In the genomic region with DNA sequence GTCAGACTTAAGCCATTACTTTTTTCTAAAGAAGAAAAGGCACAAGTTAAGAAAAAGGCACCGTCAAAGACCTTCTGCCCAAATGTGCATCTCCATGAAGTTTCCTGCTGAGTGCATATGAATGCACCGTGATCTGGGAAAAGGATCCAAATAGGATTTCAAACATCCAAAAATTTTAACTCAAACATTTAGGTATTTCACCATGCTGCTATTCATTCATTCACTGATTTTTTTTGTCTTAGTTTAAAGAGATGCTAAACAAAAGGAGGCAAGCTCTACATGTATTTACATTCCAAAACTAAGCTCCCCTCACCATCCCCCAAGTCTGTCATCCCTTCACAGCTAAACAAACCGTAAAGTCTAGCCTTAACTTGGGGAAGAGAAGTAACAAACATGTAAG, we compare ENCODE assay signal across 16 cellular contexts.
A peak's percentile ranks its signal among the peaks of the same experiment; 100 is the strongest.
DNase-seq lines count a peak whose midpoint lies in the region; ATAC-seq and TF ChIP-seq lines count a peak whose summit lies in the region.
"Had no signal": no experiment of that assay in that cellular context is flagged by ENCODE, and none has a peak within 500 bp of the region (broad histone marks: within the 10 kb centered on the region; RNA-seq: fewer than 3 reads in every experiment).

No MANE protein-coding gene starts in this region.

- peaks cover 6% of the 10 kb centered on the region for H3K27me3 Mint-ChIP-seq in GM23338 (ENCODE audit: insufficient read depth, low read depth, poor library complexity)
- no peaks in the 10 kb centered on the region; the same call in 1 of the 2 replicates for H3K27me3 Mint-ChIP-seq in WTC11 (ENCODE audit: low read depth)
- no peaks in the 10 kb centered on the region for H3K27me3 Mint-ChIP-seq in neural progenitor cell (ENCODE audit: insufficient read depth, low read depth)
- H3K27me3 Mint-ChIP-seq: CD4-positive, alpha-beta memory T cell had no signal

- H3K4me3 Mint-ChIP-seq in GM23338 (peak overlapping the region; percentile 57), WTC11 (peak overlapping the region; percentile 57), neural progenitor cell (peak overlapping the region; percentile 70)

- intact Hi-C loops in left cardiac atrium (cut with DNase I), result no loop called here

- peak overlapping the region; percentile 45 for H3K4me2 ChIP-seq in GM23338
- H3K4me2 ChIP-seq in neural progenitor cell, result peak overlapping the region; percentile 76
- H3K4me2 ChIP-seq: PC-9 had no signal

- TF ChIP-seq CTCF in GM23338 (conservative IDR thresholded peaks at IDR 0.05; ENCODE audit: low read depth in 2 of 2) (no peak), WTC11 (IDR thresholded peaks at IDR 0.05) (no peak), neural progenitor cell (IDR thresholded peaks at IDR 0.05) (no peak), omental fat pad (IDR thresholded peaks at IDR 0.05) (no peak)

- H3K4me1 ChIP-seq in GM23338 (ENCODE audit: insufficient read depth) (peaks cover 54% of the 10 kb centered on the region), iPS DF 6.9 (ENCODE audit: control insufficient read depth, insufficient read depth, low read length) (peaks cover 9% of the 10 kb centered on the region; the same call in 1 of the 2 replicates), neural progenitor cell (peaks cover 69% of the 10 kb centered on the region)
- H3K4me1 ChIP-seq: BE2C had no signal

- H3K9me3 Mint-ChIP-seq in GM23338, result peaks cover 17% of the 10 kb centered on the region
- H3K9me3 Mint-ChIP-seq in WTC11, result peaks cover 18% of the 10 kb centered on the region
- peaks cover 15% of the 10 kb centered on the region for H3K9me3 Mint-ChIP-seq in neural progenitor cell

- CTCF ChIA-PET in WTC11 (lab: Charles Lee), result interaction anchor here (1.0 kb wide), 1 partner anchor 43 kb away, joined by 4 read pairs; no protein-coding TSS in a partner anchor

- H3K9me3 ChIP-seq in iPS DF 6.9 (ENCODE audit: control insufficient read depth, insufficient read depth, low read length), result no peaks in the 10 kb centered on the region
- peaks cover 6% of the 10 kb centered on the region for H3K9me3 ChIP-seq in neural progenitor cell (ENCODE audit: low read depth)
- H3K9me3 ChIP-seq: BE2C had no signal

- H2AFZ ChIP-seq in GM23338 (no peak overlapping the region), neural progenitor cell (replicated peaks) (no peak overlapping the region)
- H2AFZ ChIP-seq: PC-9 had no signal

- H3K36me3 ChIP-seq in GM23338 (ENCODE audit: insufficient read depth), result no peaks in the 10 kb centered on the region
- H3K36me3 ChIP-seq in iPS DF 6.9 (ENCODE audit: control insufficient read depth, insufficient read depth, low read length), result no peaks in the 10 kb centered on the region
- no peaks in the 10 kb centered on the region for H3K36me3 ChIP-seq in neural progenitor cell
- H3K36me3 ChIP-seq: BE2C had no signal

- POLR2A ChIA-PET in WTC11 (lab: Charles Lee), result no interaction called here

- DNase-seq in GM23338 (ENCODE audit: low spot score) (peak; percentile 92), WTC11 (ENCODE audit: low spot score) (peak; percentile 16), iPS DF 6.9 (ENCODE audit: low read depth, low spot score) (peak; percentile 84), neural progenitor cell (ENCODE audit: low spot score) (peak; percentile 72), left cardiac atrium (no peak), substantia nigra (lab: John Stamatoyannopoulos, UW) (no peak), omental fat pad (ENCODE audit: low spot score) (no peak), NAMALWA (ENCODE audit: low spot score) (no peak)
- DNase-seq: ACHN; BE2C; CD4-positive, alpha-beta memory T cell; KG1; NCI-H1092; NCI-H345; NCI-H748 treated with DMSO at 0.1 percent for 48 hours; PC-9 had no signal

- H3K79me2 ChIP-seq in GM23338 (replicated peaks; ENCODE audit: insufficient read depth) (no peaks in the 10 kb centered on the region), neural progenitor cell (ENCODE audit: low read depth) (no peaks in the 10 kb centered on the region)

- H3K27ac ChIP-seq in GM23338 (ENCODE audit: low read depth), result peak overlapping the region; percentile 95
- H3K27ac ChIP-seq in iPS DF 6.9 (ENCODE audit: low read length), result no peak overlapping the region
- peak overlapping the region; percentile 95 for H3K27ac ChIP-seq in neural progenitor cell
- H3K27ac ChIP-seq in substantia nigra (ENCODE audit: low read depth, low read length, poor library complexity, severe bottlenecking), result no peak overlapping the region
- H3K27ac ChIP-seq: PC-9 had no signal

- no peaks in the 10 kb centered on the region for H3K9me2 ChIP-seq in GM23338 (ENCODE audit: insufficient read depth)

- H3K27ac Mint-ChIP-seq in GM23338 (peak overlapping the region; percentile 83), WTC11 (peak overlapping the region; percentile 99), neural progenitor cell (peak overlapping the region; percentile 87)

- H3K9ac ChIP-seq in neural progenitor cell, result no peak overlapping the region

- H4K20me1 ChIP-seq in GM23338 (replicated peaks; ENCODE audit: insufficient read depth) (no peaks in the 10 kb centered on the region), neural progenitor cell (ENCODE audit: low read depth) (no peaks in the 10 kb centered on the region)

- WGBS in iPS DF 6.9 (ENCODE audit: insufficient coverage, insufficient read length), result no CpG with 5 or more reads among the region's 3 CpGs

- peaks cover 23% of the 10 kb centered on the region for H3K36me3 Mint-ChIP-seq in GM23338 (ENCODE audit: low read depth)
- peaks cover 22% of the 10 kb centered on the region for H3K36me3 Mint-ChIP-seq in WTC11
- H3K36me3 Mint-ChIP-seq in neural progenitor cell, result peaks cover 15% of the 10 kb centered on the region

- H3K27me3 ChIP-seq in GM23338 (ENCODE audit: insufficient read depth), result no peaks in the 10 kb centered on the region
- no peaks in the 10 kb centered on the region for H3K27me3 ChIP-seq in iPS DF 6.9 (ENCODE audit: control insufficient read depth, insufficient read depth, low read length)
- no peaks in the 10 kb centered on the region for H3K27me3 ChIP-seq in neural progenitor cell
- H3K27me3 ChIP-seq: BE2C had no signal

- peak; percentile 90 for ATAC-seq in GM23338
- ATAC-seq in WTC11, result peak; percentile 86
- no peak for ATAC-seq in left cardiac atrium
- ATAC-seq in omental fat pad (ENCODE audit: low FRiP score), result no peak

- H3K4me1 Mint-ChIP-seq in GM23338 (peaks cover 60% of the 10 kb centered on the region), WTC11 (peaks cover 69% of the 10 kb centered on the region), neural progenitor cell (peaks cover 61% of the 10 kb centered on the region)

- H3F3A ChIP-seq in GM23338 (replicated peaks; ENCODE audit: low read depth) (no peaks in the 10 kb centered on the region), neural progenitor cell (ENCODE audit: low read depth) (peaks cover 64% of the 10 kb centered on the region)

- H3K4me3 ChIP-seq in GM23338 (peak overlapping the region; percentile 26), iPS DF 6.9 (ENCODE audit: low read length) (no peak overlapping the region), neural progenitor cell (peak overlapping the region; percentile 35)
- H3K4me3 ChIP-seq: PC-9 had no signal

TF ChIP-seq in GM23338, 12 proteins besides CTCF, POLR2A, EP300 and RAD21:
- peak; percentile 27; the same call in 1 of the 2 replicates for TF ChIP-seq CREB1 (CRISPR knock-in tag; IDR thresholded peaks at IDR 0.05; ENCODE audit: low read depth)
- TF ChIP-seq NANOG (IDR thresholded peaks at IDR 0.05; ENCODE audit: borderline replicate concordance), result peak; percentile 97
- no peak for TF ChIP-seq POLR2AphosphoS5 (IDR thresholded peaks at IDR 0.05; ENCODE audit: low read depth)

TF ChIP-seq in WTC11, 78 proteins besides CTCF, POLR2A, EP300 and RAD21 (continues in another document):
- TF ChIP-seq, protein P1, sequence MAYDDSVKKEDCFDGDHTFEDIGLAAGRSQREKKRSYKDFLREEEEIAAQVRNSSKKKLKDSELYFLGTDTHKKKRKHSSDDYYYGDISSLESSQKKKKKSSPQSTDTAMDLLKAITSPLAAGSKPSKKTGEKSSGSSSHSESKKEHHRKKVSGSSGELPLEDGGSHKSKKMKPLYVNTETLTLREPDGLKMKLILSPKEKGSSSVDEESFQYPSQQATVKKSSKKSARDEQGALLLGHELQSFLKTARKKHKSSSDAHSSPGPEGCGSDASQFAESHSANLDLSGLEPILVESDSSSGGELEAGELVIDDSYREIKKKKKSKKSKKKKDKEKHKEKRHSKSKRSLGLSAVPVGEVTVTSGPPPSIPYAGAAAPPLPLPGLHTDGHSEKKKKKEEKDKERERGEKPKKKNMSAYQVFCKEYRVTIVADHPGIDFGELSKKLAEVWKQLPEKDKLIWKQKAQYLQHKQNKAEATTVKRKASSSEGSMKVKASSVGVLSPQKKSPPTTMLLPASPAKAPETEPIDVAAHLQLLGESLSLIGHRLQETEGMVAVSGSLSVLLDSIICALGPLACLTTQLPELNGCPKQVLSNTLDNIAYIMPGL (CRISPR knock-in tag; IDR thresholded peaks at IDR 0.05), result no peak
- TF ChIP-seq SP1 (CRISPR knock-in tag; conservative IDR thresholded peaks at IDR 0.05) (0 out of 2 replicates have a peak, but pooled peaks have one; percentile 32), TEAD1 (CRISPR knock-in tag; IDR thresholded peaks at IDR 0.05) (peak; percentile 85; the same call in 1 of the 2 replicates), ZNF671 (CRISPR knock-in tag; IDR thresholded peaks at IDR 0.05) (no peak), FOXK1 (CRISPR knock-in tag; IDR thresholded peaks at IDR 0.05) (peak; percentile 44; the same call in 1 of the 2 replicates), SMAD3 (CRISPR knock-in tag; IDR thresholded peaks at IDR 0.05; ENCODE audit: borderline replicate concordance) (no peak)
- TF ChIP-seq, protein P2, sequence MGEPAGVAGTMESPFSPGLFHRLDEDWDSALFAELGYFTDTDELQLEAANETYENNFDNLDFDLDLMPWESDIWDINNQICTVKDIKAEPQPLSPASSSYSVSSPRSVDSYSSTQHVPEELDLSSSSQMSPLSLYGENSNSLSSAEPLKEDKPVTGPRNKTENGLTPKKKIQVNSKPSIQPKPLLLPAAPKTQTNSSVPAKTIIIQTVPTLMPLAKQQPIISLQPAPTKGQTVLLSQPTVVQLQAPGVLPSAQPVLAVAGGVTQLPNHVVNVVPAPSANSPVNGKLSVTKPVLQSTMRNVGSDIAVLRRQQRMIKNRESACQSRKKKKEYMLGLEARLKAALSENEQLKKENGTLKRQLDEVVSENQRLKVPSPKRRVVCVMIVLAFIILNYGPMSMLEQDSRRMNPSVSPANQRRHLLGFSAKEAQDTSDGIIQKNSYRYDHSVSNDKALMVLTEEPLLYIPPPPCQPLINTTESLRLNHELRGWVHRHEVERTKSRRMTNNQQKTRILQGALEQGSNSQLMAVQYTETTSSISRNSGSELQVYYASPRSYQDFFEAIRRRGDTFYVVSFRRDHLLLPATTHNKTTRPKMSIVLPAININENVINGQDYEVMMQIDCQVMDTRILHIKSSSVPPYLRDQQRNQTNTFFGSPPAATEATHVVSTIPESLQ (CRISPR knock-in tag; IDR thresholded peaks at IDR 0.05), result no peak

Comparison
In these comparisons a context has a peak if more than half of its experiments do, and no peak if none do; other contexts are left out.
1. ATAC-seq: peak in GM23338 (single experiment) and WTC11 (single experiment); none in left cardiac atrium (0 of 2) and omental fat pad (single experiment).
2. DNase-seq: peak in GM23338 (single experiment), WTC11 (single experiment), iPS DF 6.9 (single experiment) and neural progenitor cell (single experiment); none in left cardiac atrium (single experiment), substantia nigra (0 of 49), omental fat pad (single experiment) and NAMALWA (single experiment).
3. H3K27ac ChIP-seq: peak in GM23338 (single experiment) and neural progenitor cell (single experiment); none in iPS DF 6.9 (single experiment) and substantia nigra (single experiment).
4. Peak in every context shown above with its lines, with median percentiles within 50 percentile points of each other: H3K27ac Mint-ChIP-seq and H3K4me3 Mint-ChIP-seq.